40 cellular contexts compared by ENCODE assay signal in the genomic region with DNA sequence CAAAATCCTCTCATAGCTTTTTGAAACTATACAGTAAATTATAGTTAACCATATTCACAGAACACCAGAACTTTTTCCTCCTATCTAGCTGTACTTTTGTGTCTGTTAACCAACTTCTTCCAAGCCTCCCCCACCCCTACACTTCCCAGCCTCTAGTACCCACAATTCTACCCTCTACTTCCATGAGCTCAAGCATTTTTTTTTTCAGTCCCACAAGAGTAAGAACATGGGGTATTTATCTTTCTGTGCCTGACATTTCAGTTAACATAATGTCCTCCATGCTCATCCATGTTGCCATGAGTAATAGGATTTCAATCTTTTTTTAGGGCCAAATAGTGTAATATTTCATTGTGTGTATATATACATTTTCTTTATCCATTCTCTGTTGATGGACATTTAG.
"Had no signal": no experiment of that assay in that cellular context is flagged by ENCODE, and none has a peak within 500 bp of the region (broad histone marks: within the 10 kb centered on the region; RNA-seq: fewer than 3 reads in every experiment).

No MANE protein-coding gene starts in this region.

- H3K4me3 Mint-ChIP-seq: activated naive CD4-positive, alpha-beta T cell treated with anti-CD3 and anti-CD28 coated beads for 36 hours; activated naive CD4-positive, alpha-beta T cell treated with anti-CD3 and anti-CD28 coated beads, Interleukin-2, amount 10 ng/mL, durations not matched to agents 7 days and 5 days; activated naive CD4-positive, alpha-beta T cell treated with anti-CD3 and anti-CD28 coated beads, Interleukin-2, amount 50 U/mL, for 24 hours; activated naive CD8-positive, alpha-beta T cell; activated naive CD8-positive, alpha-beta T cell treated with anti-CD3 and anti-CD28 coated beads for 36 hours; activated naive CD8-positive, alpha-beta T cell treated with anti-CD3 and anti-CD28 coated beads, Interleukin-2, amount 10 ng/mL, durations not matched to agents 7 days and 5 days; activated naive CD8-positive, alpha-beta T cell treated with anti-CD3 and anti-CD28 coated beads, Interleukin-2, amount 50 U/mL, for 24 hours; activated T-cell treated with anti-CD3 and anti-CD28 coated beads, Interleukin-2, amount 50 U/mL, for 4 hours; activated T-cell treated with anti-CD3 and anti-CD28 coated beads, Interleukin-2, amount 50 U/mL, for 72 hours; activated T-helper 1 cell treated with anti-CD3 and anti-CD28 coated beads, Interleukin-12 subunit alpha, Interleukin-12 subunit beta, Interleukin-2, Interleukin-4 antibody, amounts not matched to agents 30 ng/mL and 10 ng/mL and 1 ng/mL, durations not matched to agents 14 hours and 24 hours and 36 hours; activated T-helper 17 cell treated with anti-CD3 and anti-CD28 coated beads, Interleukin-2, amount 50 U/mL, for 72 hours; brain; central memory CD8-positive, alpha-beta T cell had no signal

- H3K27ac ChIP-seq: adrenal gland, ascending aorta, body of pancreas, brain microvascular endothelial cell, breast epithelium, cardiac muscle cell, colonic mucosa had no signal

- H3K27me3 Mint-ChIP-seq: activated naive CD4-positive, alpha-beta T cell treated with anti-CD3 and anti-CD28 coated beads, Interleukin-2, amount 10 ng/mL, durations not matched to agents 7 days and 5 days; activated naive CD4-positive, alpha-beta T cell treated with anti-CD3 and anti-CD28 coated beads, Interleukin-2, amount 50 U/mL, for 24 hours; activated naive CD8-positive, alpha-beta T cell; activated naive CD8-positive, alpha-beta T cell treated with anti-CD3 and anti-CD28 coated beads for 36 hours; activated naive CD8-positive, alpha-beta T cell treated with anti-CD3 and anti-CD28 coated beads, Interleukin-2, amount 10 ng/mL, durations not matched to agents 7 days and 5 days; activated naive CD8-positive, alpha-beta T cell treated with anti-CD3 and anti-CD28 coated beads, Interleukin-2, amount 50 U/mL, for 24 hours; brain; central memory CD8-positive, alpha-beta T cell had no signal

- H3K4me1 ChIP-seq: adrenal gland, body of pancreas, breast epithelium, colonic mucosa had no signal

- H3K36me3 Mint-ChIP-seq: activated naive CD4-positive, alpha-beta T cell treated with anti-CD3 and anti-CD28 coated beads, Interleukin-2, amount 10 ng/mL, durations not matched to agents 7 days and 5 days; activated naive CD4-positive, alpha-beta T cell treated with anti-CD3 and anti-CD28 coated beads, Interleukin-2, amount 50 U/mL, for 24 hours; activated naive CD4-positive, alpha-beta T cell treated with anti-CD3 and anti-CD28 coated beads, Interleukin-2, amount 50 U/mL, for 72 hours; activated naive CD8-positive, alpha-beta T cell; activated naive CD8-positive, alpha-beta T cell treated with anti-CD3 and anti-CD28 coated beads for 36 hours; brain had no signal

- ATAC-seq: activated naive CD4-positive, alpha-beta T cell treated with anti-CD3 and anti-CD28 coated beads, Interleukin-2, amount 50 U/mL, for 72 hours; activated naive CD8-positive, alpha-beta T cell treated with anti-CD3 and anti-CD28 coated beads, Interleukin-2, amount 50 U/mL, for 24 hours; activated T-cell treated with anti-CD3 and anti-CD28 coated beads, Interleukin-2, amount 50 U/mL, for 4 hours; activated T-cell treated with anti-CD3 and anti-CD28 coated beads, Interleukin-2, amount 50 U/mL, for 72 hours; activated T-helper 17 cell treated with anti-CD3 and anti-CD28 coated beads, Interleukin-2, amount 50 U/mL, for 72 hours; body of pancreas had no signal

- H3K27ac Mint-ChIP-seq: activated naive CD4-positive, alpha-beta T cell treated with anti-CD3 and anti-CD28 coated beads for 36 hours; activated naive CD4-positive, alpha-beta T cell treated with anti-CD3 and anti-CD28 coated beads, Interleukin-2, amount 10 ng/mL, durations not matched to agents 7 days and 5 days; activated naive CD4-positive, alpha-beta T cell treated with anti-CD3 and anti-CD28 coated beads, Interleukin-2, amount 50 U/mL, for 24 hours; activated naive CD4-positive, alpha-beta T cell treated with anti-CD3 and anti-CD28 coated beads, Interleukin-2, amount 50 U/mL, for 72 hours; activated naive CD8-positive, alpha-beta T cell; activated naive CD8-positive, alpha-beta T cell treated with anti-CD3 and anti-CD28 coated beads for 36 hours; activated naive CD8-positive, alpha-beta T cell treated with anti-CD3 and anti-CD28 coated beads, Interleukin-2, amount 10 ng/mL, durations not matched to agents 7 days and 5 days; activated naive CD8-positive, alpha-beta T cell treated with anti-CD3 and anti-CD28 coated beads, Interleukin-2, amount 50 U/mL, for 24 hours; activated T-cell treated with anti-CD3 and anti-CD28 coated beads, Interleukin-2, amount 50 U/mL, for 72 hours; activated T-helper 1 cell treated with anti-CD3 and anti-CD28 coated beads, Interleukin-12 subunit alpha, Interleukin-12 subunit beta, Interleukin-2, Interleukin-4 antibody, amounts not matched to agents 30 ng/mL and 10 ng/mL and 1 ng/mL, durations not matched to agents 14 hours and 24 hours and 36 hours; activated T-helper 17 cell treated with anti-CD3 and anti-CD28 coated beads, Interleukin-2, amount 50 U/mL, for 72 hours; activated T-helper 2 cell treated with anti-CD3 and anti-CD28 coated beads, Interferon-gamma antibody, Interleukin-2, Interleukin-4, amounts not matched to agents 10 μg/mL and 5 μg/mL and 100 μg/mL, durations not matched to agents 14 hours and 24 hours and 36 hours had no signal

- H3K4me3 ChIP-seq: adrenal gland, ascending aorta, body of pancreas, breast epithelium, cardiac muscle cell, colonic mucosa had no signal

- FAIRE-seq: astrocyte, bronchial epithelial cell, colon had no signal

- DNase-seq: activated effector memory CD4-positive, alpha-beta T cell treated with anti-CD3 and anti-CD28 coated beads, Interleukin-2, amount 50 U/mL, for 16 hours; activated effector memory CD4-positive, alpha-beta T cell treated with Interleukin-2 at 50 U/mL for 16 hours; activated gamma-delta T cell; activated gamma-delta T cell treated with Interleukin-2 at 50 U/mL for 16 hours; activated naive CD4-positive, alpha-beta T cell; activated naive CD4-positive, alpha-beta T cell treated with anti-CD3 and anti-CD28 coated beads for 36 hours; activated naive CD4-positive, alpha-beta T cell treated with anti-CD3 and anti-CD28 coated beads, Interleukin-2, amount 10 ng/mL, durations not matched to agents 7 days and 5 days; activated naive CD4-positive, alpha-beta T cell treated with anti-CD3 and anti-CD28 coated beads, Interleukin-2, amount 50 U/mL, for 16 hours; activated naive CD4-positive, alpha-beta T cell treated with Interleukin-2 at 50 U/mL for 16 hours; activated naive CD8-positive, alpha-beta T cell treated with anti-CD3 and anti-CD28 coated beads for 36 hours; activated naive CD8-positive, alpha-beta T cell treated with anti-CD3 and anti-CD28 coated beads, Interleukin-2, amount 10 ng/mL, durations not matched to agents 7 days and 5 days; activated naive CD8-positive, alpha-beta T cell treated with anti-CD3 and anti-CD28 coated beads, Interleukin-2, amount 50 U/mL, for 24 hours; activated T-cell treated with anti-CD3 and anti-CD28 coated beads, Interleukin-2, amount 50 U/mL, for 4 hours; activated T-cell treated with anti-CD3 and anti-CD28 coated beads, Interleukin-2, amount 50 U/mL, for 48 hours; activated T-cell treated with anti-CD3 and anti-CD28 coated beads, Interleukin-2, amount 50 U/mL, for 72 hours; adrenal gland; amniotic stem cell; amygdala; anterior cingulate cortex; aorta; body of pancreas; brain microvascular endothelial cell; caudate nucleus; central memory CD4-positive, alpha-beta T cell; cerebellar nuclear complex; colonic mucosa had no signal

- H3K9me3 ChIP-seq: adrenal gland, ascending aorta, body of pancreas, breast epithelium, colonic mucosa had no signal

- H3K27me3 ChIP-seq: adrenal gland, ascending aorta, body of pancreas, brain microvascular endothelial cell, breast epithelium, cardiac muscle cell, colonic mucosa had no signal

- H3K36me3 ChIP-seq: adrenal gland, ascending aorta, brain microvascular endothelial cell, breast epithelium, cardiac muscle cell, colonic mucosa had no signal

- H3K9me3 Mint-ChIP-seq: activated naive CD4-positive, alpha-beta T cell treated with anti-CD3 and anti-CD28 coated beads for 36 hours; activated naive CD4-positive, alpha-beta T cell treated with anti-CD3 and anti-CD28 coated beads, Interleukin-2, amount 10 ng/mL, durations not matched to agents 7 days and 5 days; activated naive CD4-positive, alpha-beta T cell treated with anti-CD3 and anti-CD28 coated beads, Interleukin-2, amount 50 U/mL, for 24 hours; activated naive CD4-positive, alpha-beta T cell treated with anti-CD3 and anti-CD28 coated beads, Interleukin-2, amount 50 U/mL, for 72 hours; activated naive CD8-positive, alpha-beta T cell treated with anti-CD3 and anti-CD28 coated beads, Interleukin-2, amount 10 ng/mL, durations not matched to agents 7 days and 5 days; activated naive CD8-positive, alpha-beta T cell treated with anti-CD3 and anti-CD28 coated beads, Interleukin-2, amount 50 U/mL, for 24 hours; activated T-cell treated with anti-CD3 and anti-CD28 coated beads, Interleukin-2, amount 50 U/mL, for 4 hours; activated T-helper 1 cell treated with anti-CD3 and anti-CD28 coated beads, Interleukin-12 subunit alpha, Interleukin-12 subunit beta, Interleukin-2, Interleukin-4 antibody, amounts not matched to agents 30 ng/mL and 10 ng/mL and 1 ng/mL, durations not matched to agents 14 hours and 24 hours and 36 hours; activated T-helper 17 cell treated with anti-CD3 and anti-CD28 coated beads, Interleukin-2, amount 50 U/mL, for 72 hours; activated T-helper 2 cell treated with anti-CD3 and anti-CD28 coated beads, Interferon-gamma antibody, Interleukin-2, Interleukin-4, amounts not matched to agents 10 μg/mL and 5 μg/mL and 100 μg/mL, durations not matched to agents 14 hours and 24 hours and 36 hours; central memory CD8-positive, alpha-beta T cell had no signal
